ENCODE assay signal across 16 cellular contexts in the genomic region with DNA sequence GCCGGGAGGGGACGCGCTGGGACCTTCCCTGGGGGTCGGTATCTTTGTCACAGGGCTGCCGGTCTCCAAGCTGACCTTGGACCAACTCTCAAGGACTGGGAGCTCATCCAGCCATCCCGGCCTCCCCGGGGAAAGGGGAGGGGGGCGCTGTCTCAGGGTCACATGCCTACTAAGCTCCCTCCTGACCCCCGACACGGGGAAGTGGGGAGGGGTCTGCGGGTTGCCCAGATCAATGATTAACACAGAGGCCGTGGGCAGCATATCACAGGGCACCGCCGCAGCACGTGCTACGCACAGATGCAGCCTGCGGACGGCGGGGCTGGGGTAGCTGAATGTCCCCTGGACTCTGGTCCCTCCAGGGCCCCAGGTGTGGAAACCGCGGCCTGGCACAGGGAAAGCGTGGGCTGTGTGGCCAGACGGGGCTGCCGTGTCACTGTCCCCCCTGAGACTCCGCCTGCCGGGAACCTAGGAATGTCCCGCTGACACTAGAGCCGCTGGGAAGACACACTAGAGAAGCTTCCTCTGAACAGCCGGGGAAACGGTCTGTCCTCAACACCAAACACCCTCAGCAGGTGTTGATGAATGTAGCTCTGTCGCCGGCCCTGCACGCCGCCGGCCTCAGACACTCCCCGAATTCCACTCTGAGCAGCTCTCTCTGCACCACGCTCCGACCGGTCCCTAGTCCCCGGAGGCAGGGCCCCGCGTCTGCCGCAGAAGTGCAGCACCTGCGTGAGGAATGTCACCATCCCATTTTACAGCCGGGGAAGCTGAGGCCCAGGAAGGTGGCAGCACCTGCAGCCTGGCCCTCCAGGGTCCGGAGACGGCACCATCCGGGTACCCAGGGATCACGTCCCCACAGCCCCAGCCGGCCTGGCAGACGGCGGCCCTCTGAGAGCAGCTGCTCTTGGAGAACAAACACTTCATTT.
"Had no signal": no experiment of that assay in that cellular context is flagged by ENCODE, and none has a peak within 500 bp of the region (broad histone marks: within the 10 kb centered on the region; RNA-seq: fewer than 3 reads in every experiment).

No MANE protein-coding gene starts in this region.

- DNase-seq: activated B cell treated with CpG ODN at 0.5 μM for 24 hours; activated CD4-positive, alpha-beta T cell treated with anti-CD3 and anti-CD28 coated beads, Interleukin-2, amount 10 ng/mL, durations not matched to agents 24 days and 14 days; activated CD8-positive, alpha-beta memory T cell treated with anti-CD3 and anti-CD28 coated beads, Interleukin-2, amount 50 U/mL, for 4 hours; activated CD8-positive, alpha-beta T cell treated with anti-CD3 and anti-CD28 coated beads, Interleukin-2, amount 10 ng/mL, durations not matched to agents 7 days and 5 days; activated effector memory CD4-positive, alpha-beta T cell treated with anti-CD3 and anti-CD28 coated beads, Interleukin-2, amount 50 U/mL, for 16 hours; activated T-cell treated with anti-CD3 and anti-CD28 coated beads, Interleukin-2, amount 50 U/mL, for 48 hours; adrenal gland; natural killer cell; nucleus accumbens had no signal

- H3K27ac Mint-ChIP-seq: activated B cell treated with CpG ODN at 0.5 μM for 24 hours; activated CD4-positive, alpha-beta T cell treated with anti-CD3 and anti-CD28 coated beads, Interleukin-2, amount 10 ng/mL, durations not matched to agents 24 days and 14 days; activated CD8-positive, alpha-beta T cell treated with anti-CD3 and anti-CD28 coated beads, Interleukin-2, amount 10 ng/mL, durations not matched to agents 7 days and 5 days; activated naive CD4-positive, alpha-beta T cell treated with anti-CD3 and anti-CD28 coated beads, Interleukin-2, amount 50 U/mL, for 24 hours; natural killer cell had no signal

- FAIRE-seq: endometrium, TTC549 had no signal

- H3K36me3 ChIP-seq: adrenal gland, cardiac muscle cell, right atrium auricular region, thoracic aorta had no signal

- H3K27me3 Mint-ChIP-seq: activated B cell treated with CpG ODN at 0.5 μM for 24 hours; activated CD4-positive, alpha-beta T cell treated with anti-CD3 and anti-CD28 coated beads, Interleukin-2, amount 10 ng/mL, durations not matched to agents 24 days and 14 days; activated naive CD4-positive, alpha-beta T cell treated with anti-CD3 and anti-CD28 coated beads, Interleukin-2, amount 50 U/mL, for 24 hours had no signal

- H3K27me3 ChIP-seq: cardiac muscle cell, esophagus muscularis mucosa, right atrium auricular region had no signal

- H3K9me3 ChIP-seq: adrenal gland, esophagus muscularis mucosa, right atrium auricular region, thoracic aorta had no signal

- H3K4me1 ChIP-seq: adrenal gland, esophagus muscularis mucosa had no signal

- H3K27ac ChIP-seq: adrenal gland, cardiac muscle cell, esophagus muscularis mucosa, right atrium auricular region, thoracic aorta had no signal

- H3K9me3 Mint-ChIP-seq: activated B cell treated with CpG ODN at 0.5 μM for 24 hours; activated CD4-positive, alpha-beta T cell treated with anti-CD3 and anti-CD28 coated beads, Interleukin-2, amount 10 ng/mL, durations not matched to agents 24 days and 14 days; activated naive CD4-positive, alpha-beta T cell treated with anti-CD3 and anti-CD28 coated beads, Interleukin-2, amount 50 U/mL, for 24 hours; natural killer cell had no signal

- ATAC-seq: activated CD8-positive, alpha-beta T cell treated with anti-CD3 and anti-CD28 coated beads, Interleukin-2, amount 10 ng/mL, durations not matched to agents 7 days and 5 days; natural killer cell had no signal

- H3K4me3 Mint-ChIP-seq: activated B cell treated with CpG ODN at 0.5 μM for 24 hours; activated CD4-positive, alpha-beta T cell treated with anti-CD3 and anti-CD28 coated beads, Interleukin-2, amount 10 ng/mL, durations not matched to agents 24 days and 14 days; activated CD8-positive, alpha-beta T cell treated with anti-CD3 and anti-CD28 coated beads, Interleukin-2, amount 10 ng/mL, durations not matched to agents 7 days and 5 days; activated naive CD4-positive, alpha-beta T cell treated with anti-CD3 and anti-CD28 coated beads, Interleukin-2, amount 50 U/mL, for 24 hours; natural killer cell had no signal

- H3K4me3 ChIP-seq: adrenal gland, cardiac muscle cell, esophagus muscularis mucosa, right atrium auricular region, thoracic aorta had no signal

- H3K4me1 Mint-ChIP-seq: activated B cell treated with CpG ODN at 0.5 μM for 24 hours; activated CD4-positive, alpha-beta T cell treated with anti-CD3 and anti-CD28 coated beads, Interleukin-2, amount 10 ng/mL, durations not matched to agents 24 days and 14 days; activated naive CD4-positive, alpha-beta T cell treated with anti-CD3 and anti-CD28 coated beads, Interleukin-2, amount 50 U/mL, for 24 hours; natural killer cell had no signal
